In genomic region chr20:39823239-39823638, GRCh38 we compare ENCODE assay signal across 18 cellular contexts.
DNase-seq lines count a peak whose midpoint lies in the region; ATAC-seq and TF ChIP-seq lines count a peak whose summit lies in the region.
"Had no signal": no experiment of that assay in that cellular context is flagged by ENCODE, and none has a peak within 500 bp of the region (broad histone marks: within the 10 kb centered on the region; RNA-seq: fewer than 3 reads in every experiment).

No MANE protein-coding gene starts in this region.

- WGBS in mesenchymal stem cell: 2% methylated on average over 4 of the region's 4 CpGs

- no peak for TF ChIP-seq CTCF in WERI-Rb-1 (IDR thresholded peaks at IDR 0.05; ENCODE audit: low read depth, low read length)

- no peak overlapping the region for H3K14ac ChIP-seq in mesenchymal stem cell (ENCODE audit: low read length in 2 of 2)

- H3K79me1 ChIP-seq in mesenchymal stem cell (replicated peaks; ENCODE audit: low read length, poor library complexity, severe bottlenecking): no peaks in the 10 kb centered on the region

- no peak overlapping the region for H2BK5ac ChIP-seq in mesenchymal stem cell (ENCODE audit: low read depth, low read length, poor library complexity, severe bottlenecking)

- H3K4me2 ChIP-seq in mesenchymal stem cell (ENCODE audit: low read length, poor library complexity, severe bottlenecking): peak overlapping the region; percentile 28

- no peaks in the 10 kb centered on the region for H3K9me3 ChIP-seq in mesenchymal stem cell (ENCODE audit: control insufficient read depth, low read length)
- no peaks in the 10 kb centered on the region for H3K9me3 ChIP-seq in WERI-Rb-1 (ENCODE audit: severe bottlenecking)
- H3K9me3 ChIP-seq: lower lobe of right lung, testis had no signal

- H3K9ac ChIP-seq in mesenchymal stem cell (ENCODE audit: low read length): peak overlapping the region; percentile 2

- DNase-seq in HK-2 (ENCODE audit: unreplicated experiment) (peak; percentile 22), astrocyte of the hippocampus (ENCODE audit: low read depth, low spot score) (peak; percentile 85), mesenchymal stem cell (peak; percentile 72), WERI-Rb-1 (no peak), NCI-H2196 treated with DMSO at 0.1 percent for 48 hours (lab: John Stamatoyannopoulos, UW; ENCODE audit: unreplicated experiment) (no peak)
- DNase-seq: ACHN; activated CD4-positive, alpha-beta T cell treated with anti-CD3 and anti-CD28 coated beads, Interleukin-2, amount 10 ng/mL, durations not matched to agents 24 days and 14 days; DMS 273 treated with DMSO at 0.1 percent for 48 hours; lower lobe of right lung; NCI-H1417 treated with DMSO at 0.1 percent for 48 hours; NCI-H446; occipital lobe; OCI-M1; T-helper 17 cell; testis had no signal

- H3K4ac ChIP-seq in mesenchymal stem cell (ENCODE audit: low read depth in 1 of 2, low read length in 2 of 2): no peak overlapping the region

- H3K27me3 ChIP-seq in ACC112 (ENCODE audit: insufficient read depth, low read length) (no peaks in the 10 kb centered on the region), mesenchymal stem cell (ENCODE audit: control insufficient read depth in 1 of 2, insufficient read depth in 1 of 2, low read length in 2 of 2) (peaks cover 1 to 7% of the 10 kb centered on the region in 2 experiments), WERI-Rb-1 (ENCODE audit: insufficient read depth, low read depth, severe bottlenecking) (peaks cover 9% of the 10 kb centered on the region)
- H3K27me3 ChIP-seq: testis had no signal

- no peak overlapping the region for H3K23ac ChIP-seq in mesenchymal stem cell (ENCODE audit: low read length in 2 of 2)

- no peak for ATAC-seq in GM18502 (IDR thresholded peaks at IDR 0.05; ENCODE audit: poor library complexity, unreplicated experiment)
- ATAC-seq in GM18907 (IDR thresholded peaks at IDR 0.05; ENCODE audit: unreplicated experiment): no peak
- ATAC-seq: lower lobe of right lung, T-helper 17 cell had no signal

- peak overlapping the region in 1 of 2 experiments; percentile 3 for H2BK12ac ChIP-seq in mesenchymal stem cell (ENCODE audit: low read length in 2 of 2)

- H3K27ac ChIP-seq in ACC112 (ENCODE audit: low read depth, low read length) (peak overlapping the region; percentile 57), mesenchymal stem cell (ENCODE audit: low read length, poor library complexity, severe bottlenecking) (peak overlapping the region; percentile 54), WERI-Rb-1 (no peak overlapping the region)
- H3K27ac ChIP-seq: lower lobe of right lung, testis had no signal

- no peak overlapping the region for H3K4me3 ChIP-seq in ACC112 (ENCODE audit: low read depth, low read length)
- peak overlapping the region in 1 of 2 experiments; percentile 37 for H3K4me3 ChIP-seq in mesenchymal stem cell (ENCODE audit: insufficient read depth in 1 of 2, low read depth in 1 of 2, low read length in 2 of 2)
- H3K4me3 ChIP-seq in WERI-Rb-1 (ENCODE audit: low read depth, low read length): no peak overlapping the region
- H3K4me3 ChIP-seq: lower lobe of right lung, testis had no signal

- H3K4me1 ChIP-seq in ACC112 (ENCODE audit: control insufficient read depth, insufficient read depth, low read length, unreplicated experiment) (peaks cover 28% of the 10 kb centered on the region), mesenchymal stem cell (ENCODE audit: control insufficient read depth, insufficient read depth, low read depth, low read length) (peaks cover 6% of the 10 kb centered on the region)
- H3K4me1 ChIP-seq: lower lobe of right lung, testis had no signal

- no peak overlapping the region for H2AK5ac ChIP-seq in mesenchymal stem cell (ENCODE audit: low read length, severe bottlenecking)

- H2BK120ac ChIP-seq in mesenchymal stem cell (ENCODE audit: low read depth, low read length): no peak overlapping the region

- no peaks in the 10 kb centered on the region for H3K79me2 ChIP-seq in ACC112 (ENCODE audit: control insufficient read depth, insufficient read depth, low read length, unreplicated experiment)

- H3K18ac ChIP-seq in mesenchymal stem cell (ENCODE audit: low read depth in 1 of 2, low read length in 2 of 2): no peak overlapping the region

- H2AFZ ChIP-seq in ACC112 (ENCODE audit: low read length, unreplicated experiment) (no peak overlapping the region), mesenchymal stem cell (ENCODE audit: low read depth, low read length) (no peak overlapping the region)

- no peak overlapping the region for H4K91ac ChIP-seq in mesenchymal stem cell (ENCODE audit: low read length)

- no peak overlapping the region for H2BK15ac ChIP-seq in mesenchymal stem cell (ENCODE audit: low read depth, poor library complexity, severe bottlenecking)

- H4K8ac ChIP-seq in mesenchymal stem cell (ENCODE audit: low read length): no peak overlapping the region

- H3K36me3 ChIP-seq in ACC112 (ENCODE audit: insufficient read depth, low read length): no peaks in the 10 kb centered on the region
- H3K36me3 ChIP-seq in mesenchymal stem cell (ENCODE audit: control insufficient read depth in 1 of 2, insufficient read depth in 2 of 2, low read depth in 1 of 2, low read length in 2 of 2): no peaks in the 10 kb centered on the region
- no peaks in the 10 kb centered on the region for H3K36me3 ChIP-seq in WERI-Rb-1
- H3K36me3 ChIP-seq: lower lobe of right lung had no signal

Comparison
In these comparisons a context has a peak if more than half of its experiments do, and no peak if none do; other contexts are left out.
1. DNase-seq: peak in HK-2 (single experiment), astrocyte of the hippocampus (single experiment) and mesenchymal stem cell (single experiment); none in WERI-Rb-1 (single experiment) and NCI-H2196 treated with DMSO at 0.1 percent for 48 hours (single experiment).